Comparison of ENCODE assay signal across 8 cellular contexts in genomic region chr17:49576121-49576905, GRCh38. TPM values are rescaled to one million over a fixed set of nuclear protein-coding genes. Genes with fewer than 3 reads are reported as not detected.
DNase-seq lines count a peak whose midpoint lies in the region; ATAC-seq, FAIRE-seq and TF ChIP-seq lines count a peak whose summit lies in the region.

No MANE protein-coding gene starts in this region.

- H3K36me3 ChIP-seq in breast epithelium = no peaks in the 10 kb centered on the region

- H3K4me3 Mint-ChIP-seq in stimulated activated effector memory CD8-positive, alpha-beta T cell treated with anti-CD3 and anti-CD28 coated beads, Interleukin-12 subunit alpha, Interleukin-12 subunit beta, amount 100 ng/mL, for 72 hours = peak overlapping the region; percentile 65

- H3K9me3 Mint-ChIP-seq in stimulated activated effector memory CD8-positive, alpha-beta T cell treated with anti-CD3 and anti-CD28 coated beads, Interleukin-12 subunit alpha, Interleukin-12 subunit beta, amount 100 ng/mL, for 72 hours = no peaks in the 10 kb centered on the region

- no peak for ATAC-seq in stimulated activated effector memory CD8-positive, alpha-beta T cell treated with anti-CD3 and anti-CD28 coated beads, Interleukin-12 subunit alpha, Interleukin-12 subunit beta, amount 100 ng/mL, for 72 hours
- ATAC-seq in GM21737 (IDR thresholded peaks at IDR 0.05; ENCODE audit: unreplicated experiment) = no peak

- peaks cover 16% of the 10 kb centered on the region for H3K4me1 Mint-ChIP-seq in stimulated activated effector memory CD8-positive, alpha-beta T cell treated with anti-CD3 and anti-CD28 coated beads, Interleukin-12 subunit alpha, Interleukin-12 subunit beta, amount 100 ng/mL, for 72 hours

- H3K27ac ChIP-seq in breast epithelium = peak overlapping the region; percentile 54 to 83

- DNase-seq in ELR (ENCODE audit: low read depth) = peak; percentile 67
- DNase-seq in NCI-H1694 treated with DMSO at 0.1 percent for 48 hours (lab: John Stamatoyannopoulos, UW) = peak; percentile 15
- DNase-seq in breast epithelium (ENCODE audit: low spot score in 2 of 2) = no peak
- peak; percentile 50 for DNase-seq in iris pigment epithelial cell (ENCODE audit: low read depth)
- DNase-seq in stimulated activated effector memory CD8-positive, alpha-beta T cell treated with anti-CD3 and anti-CD28 coated beads, Interleukin-12 subunit alpha, Interleukin-12 subunit beta, amount 100 ng/mL, for 72 hours (ENCODE audit: low spot score in 2 of 2) = no peak
- no peak for DNase-seq in GM12892 (ENCODE audit: insufficient read length)
- no peak for DNase-seq in stimulated activated CD8-positive, alpha-beta memory T cell treated with anti-CD3 and anti-CD28 coated beads, Interleukin-4, amount 100 ng/mL, for 48 hours

- no peaks in the 10 kb centered on the region for H3K9me3 ChIP-seq in breast epithelium

- TF ChIP-seq CTCF in breast epithelium (IDR thresholded peaks at IDR 0.05) = no peak

- FAIRE-seq in GM12892 (lab: Jason Lieb, UNC) = no peak

- intact Hi-C loops in breast epithelium (cut with DNase I; ENCODE audit: low total_unique reads) = loop anchor here (10.0 kb wide), 1 partner anchor 278 kb away; no protein-coding TSS in a partner anchor

- peaks cover 0 to 10% of the 10 kb centered on the region in 2 donors for H3K4me1 ChIP-seq in breast epithelium

- peak overlapping the region; percentile 68 to 93 (median 70) for H3K4me3 ChIP-seq in breast epithelium

- TF ChIP-seq POLR2A in breast epithelium (IDR thresholded peaks at IDR 0.05) (no peak), GM12892 (IDR thresholded peaks at IDR 0.05; ENCODE audit: low read depth, low read length) (no peak)

- H3K36me3 Mint-ChIP-seq in stimulated activated effector memory CD8-positive, alpha-beta T cell treated with anti-CD3 and anti-CD28 coated beads, Interleukin-12 subunit alpha, Interleukin-12 subunit beta, amount 100 ng/mL, for 72 hours = no peaks in the 10 kb centered on the region

- H3K27me3 ChIP-seq in breast epithelium = no peaks in the 10 kb centered on the region

- H3K27ac Mint-ChIP-seq in stimulated activated effector memory CD8-positive, alpha-beta T cell treated with anti-CD3 and anti-CD28 coated beads, Interleukin-12 subunit alpha, Interleukin-12 subunit beta, amount 100 ng/mL, for 72 hours = no peak overlapping the region

RNA-seq across cellular contexts. Expression of gene NXPH3, which starts 0.6 kb away (rescaled TPM):
- total RNA-seq in breast epithelium = 1 to 10 TPM; 3.5 to 7.5 (median 4.5) TPM
- polyA plus RNA-seq in GM12892 (2012; ENCODE audit: missing spikeins) = 0.98 TPM

Comparison
In these comparisons a context has a peak if more than half of its experiments do, and no peak if none do; other contexts are left out.
1. DNase-seq: peak in ELR (single experiment), NCI-H1694 treated with DMSO at 0.1 percent for 48 hours (single experiment) and iris pigment epithelial cell (single experiment); none in breast epithelium (0 of 2), stimulated activated effector memory CD8-positive, alpha-beta T cell treated with anti-CD3 and anti-CD28 coated beads, Interleukin-12 subunit alpha, Interleukin-12 subunit beta, amount 100 ng/mL, for 72 hours (0 of 2), GM12892 (single experiment) and stimulated activated CD8-positive, alpha-beta memory T cell treated with anti-CD3 and anti-CD28 coated beads, Interleukin-4, amount 100 ng/mL, for 48 hours (single experiment).